In genomic region chr6:10552237-10552810, GRCh38 we compare ENCODE assay signal across 26 cellular contexts.
"Had no signal": no experiment of that assay in that cellular context is flagged by ENCODE, and none has a peak within 500 bp of the region (broad histone marks: within the 10 kb centered on the region; RNA-seq: fewer than 3 reads in every experiment).

No MANE protein-coding gene starts in this region.

- H3K79me2 ChIP-seq: parathyroid adenoma had no signal

- H3K4me3 ChIP-seq: right lobe of liver, smooth muscle cell, stomach, vagina had no signal

- ATAC-seq: activated CD4-positive, CD25-positive, alpha-beta regulatory T cell treated with anti-CD3 and anti-CD28 coated beads, Interleukin-2, amount 50 U/mL, for 24 hours; activated CD8-positive, alpha-beta T cell treated with anti-CD3 and anti-CD28 coated beads for 36 hours; foreskin keratinocyte; left ventricle myocardium superior; right lobe of liver; stimulated activated memory B cell treated with anti-CD40 and anti-IgM and Interleukin-4, amounts not matched to agents 10 μg/mL and 1 μg/mL and 100 μg/mL, for 72 hours had no signal

- H3K27ac ChIP-seq: brain microvascular endothelial cell, foreskin keratinocyte, parathyroid adenoma, right lobe of liver, stomach, vagina, VCaP had no signal

- H3K4me1 Mint-ChIP-seq: activated CD4-positive, alpha-beta T cell treated with anti-CD3 and anti-CD28 coated beads, Interleukin-2, amount 10 ng/mL, durations not matched to agents 24 days and 14 days; activated naive CD4-positive, alpha-beta T cell treated with anti-CD3 and anti-CD28 coated beads, Interleukin-2, amount 50 U/mL, for 24 hours; immature natural killer cell had no signal

- H3K27me3 ChIP-seq: brain microvascular endothelial cell, foreskin keratinocyte, right lobe of liver, stomach, vagina had no signal

- H3K36me3 Mint-ChIP-seq: immature natural killer cell, type B pancreatic cell had no signal

- H3K36me3 ChIP-seq: brain microvascular endothelial cell, right lobe of liver, stomach, vagina had no signal

- H3K9me3 ChIP-seq: right lobe of liver, stomach, vagina had no signal

- H3K4me3 Mint-ChIP-seq: activated CD4-positive, alpha-beta T cell treated with anti-CD3 and anti-CD28 coated beads, Interleukin-2, amount 10 ng/mL, durations not matched to agents 24 days and 14 days; activated CD8-positive, alpha-beta T cell treated with anti-CD3 and anti-CD28 coated beads for 36 hours; activated naive CD4-positive, alpha-beta T cell treated with anti-CD3 and anti-CD28 coated beads, Interleukin-2, amount 50 U/mL, for 24 hours; activated T-helper 1 cell treated with anti-CD3 and anti-CD28 coated beads, Interleukin-12 subunit alpha, Interleukin-12 subunit beta, Interleukin-2, Interleukin-4 antibody, amounts not matched to agents 30 ng/mL and 10 ng/mL and 1 ng/mL, durations not matched to agents 14 hours and 24 hours and 36 hours; immature natural killer cell; naive B cell; stimulated activated memory B cell treated with anti-CD40 and anti-IgM and Interleukin-4, amounts not matched to agents 10 μg/mL and 1 μg/mL and 100 μg/mL, for 72 hours; type B pancreatic cell had no signal

- DNase-seq: activated CD4-positive, alpha-beta T cell treated with anti-CD3 and anti-CD28 coated beads, Interleukin-2, amount 10 ng/mL, durations not matched to agents 24 days and 14 days; activated CD8-positive, alpha-beta T cell treated with anti-CD3 and anti-CD28 coated beads for 36 hours; activated gamma-delta T cell treated with Interleukin-2 at 50 U/mL for 16 hours; aorta; brain microvascular endothelial cell; caudate nucleus; dermis blood vessel endothelial cell; effector CD8-positive, alpha-beta T cell; erythroblast; foreskin keratinocyte; immature natural killer cell; left ventricle myocardium superior; naive B cell; nucleus accumbens; right lobe of liver; stimulated activated CD4-positive, alpha-beta T cell treated with anti-CD3 and anti-CD28 coated beads, Interleukin-15, amount 100 ng/mL, for 24 hours; stomach had no signal

- H2AFZ ChIP-seq: parathyroid adenoma had no signal

- H3K9me3 Mint-ChIP-seq: activated CD4-positive, alpha-beta T cell treated with anti-CD3 and anti-CD28 coated beads, Interleukin-2, amount 10 ng/mL, durations not matched to agents 24 days and 14 days; activated CD8-positive, alpha-beta T cell treated with anti-CD3 and anti-CD28 coated beads for 36 hours; activated naive CD4-positive, alpha-beta T cell treated with anti-CD3 and anti-CD28 coated beads, Interleukin-2, amount 50 U/mL, for 24 hours; activated T-helper 1 cell treated with anti-CD3 and anti-CD28 coated beads, Interleukin-12 subunit alpha, Interleukin-12 subunit beta, Interleukin-2, Interleukin-4 antibody, amounts not matched to agents 30 ng/mL and 10 ng/mL and 1 ng/mL, durations not matched to agents 14 hours and 24 hours and 36 hours; immature natural killer cell; naive B cell; stimulated activated memory B cell treated with anti-CD40 and anti-IgM and Interleukin-4, amounts not matched to agents 10 μg/mL and 1 μg/mL and 100 μg/mL, for 72 hours; type B pancreatic cell had no signal

- H3K4me1 ChIP-seq: foreskin keratinocyte, parathyroid adenoma had no signal

- H3K27ac Mint-ChIP-seq: activated CD4-positive, alpha-beta T cell treated with anti-CD3 and anti-CD28 coated beads, Interleukin-2, amount 10 ng/mL, durations not matched to agents 24 days and 14 days; activated CD8-positive, alpha-beta T cell treated with anti-CD3 and anti-CD28 coated beads for 36 hours; activated naive CD4-positive, alpha-beta T cell treated with anti-CD3 and anti-CD28 coated beads, Interleukin-2, amount 50 U/mL, for 24 hours; activated T-helper 1 cell treated with anti-CD3 and anti-CD28 coated beads, Interleukin-12 subunit alpha, Interleukin-12 subunit beta, Interleukin-2, Interleukin-4 antibody, amounts not matched to agents 30 ng/mL and 10 ng/mL and 1 ng/mL, durations not matched to agents 14 hours and 24 hours and 36 hours; immature natural killer cell; naive B cell; stimulated activated memory B cell treated with anti-CD40 and anti-IgM and Interleukin-4, amounts not matched to agents 10 μg/mL and 1 μg/mL and 100 μg/mL, for 72 hours; type B pancreatic cell had no signal

- H3K4me2 ChIP-seq: smooth muscle cell had no signal

- H3K27me3 Mint-ChIP-seq: activated CD4-positive, alpha-beta T cell treated with anti-CD3 and anti-CD28 coated beads, Interleukin-2, amount 10 ng/mL, durations not matched to agents 24 days and 14 days; activated CD8-positive, alpha-beta T cell treated with anti-CD3 and anti-CD28 coated beads for 36 hours; activated naive CD4-positive, alpha-beta T cell treated with anti-CD3 and anti-CD28 coated beads, Interleukin-2, amount 50 U/mL, for 24 hours; naive B cell; stimulated activated memory B cell treated with anti-CD40 and anti-IgM and Interleukin-4, amounts not matched to agents 10 μg/mL and 1 μg/mL and 100 μg/mL, for 72 hours had no signal
